ENCODE assay signal across 26 cellular contexts in genomic region chr3:13179181-13179580, GRCh38.
"Had no signal": no experiment of that assay in that cellular context is flagged by ENCODE, and none has a peak within 500 bp of the region (broad histone marks: within the 10 kb centered on the region; RNA-seq: fewer than 3 reads in every experiment).

No MANE protein-coding gene starts in this region.

- H3K4me1 Mint-ChIP-seq: T-cell had no signal

- ATAC-seq: T-cell had no signal

- DNase-seq: IMR-90, Kasumi-1, MM.1S, NCI-H1048, NCI-H1105, NCI-H1417 treated with DMSO at 0.1 percent for 48 hours, NCI-H146, NCI-H1694 treated with DMSO at 0.1 percent for 48 hours, NCI-H1930, NCI-H2081, NCI-H2107, NCI-H226, NCI-H446, NCI-H510A, NCI-H524 treated with DMSO at 0.1 percent for 48 hours, NCI-H69, NCI-H774, Right ventricle myocardium superior, RPMI8226, SIG-M5, T-cell had no signal

- H3K4me3 ChIP-seq: SJSA1, SK-N-MC had no signal

- H3K27ac ChIP-seq: KMS-11, SJSA1, SK-N-MC had no signal

- H3K36me3 ChIP-seq: SJSA1 had no signal

- H3K4me2 ChIP-seq: KMS-11 had no signal

- H3K27me3 ChIP-seq: SJSA1 had no signal

- FAIRE-seq: RCC 7860 had no signal

- H3K27ac Mint-ChIP-seq: T-cell; T-helper 1 cell treated with Interleukin-12 subunit alpha and Interleukin-12 subunit beta and Interleukin-4 antibody, amounts not matched to agents 30 μg/mL and 1 μg/mL, for 36 hours had no signal

- H3K4me1 ChIP-seq: SJSA1 had no signal

- H3K4me3 Mint-ChIP-seq: T-cell; T-helper 1 cell treated with Interleukin-12 subunit alpha and Interleukin-12 subunit beta and Interleukin-4 antibody, amounts not matched to agents 30 μg/mL and 1 μg/mL, for 36 hours had no signal

- H3K9ac ChIP-seq: KMS-11 had no signal
